Comparison of ENCODE assay signal across 18 cellular contexts in the genomic region with DNA sequence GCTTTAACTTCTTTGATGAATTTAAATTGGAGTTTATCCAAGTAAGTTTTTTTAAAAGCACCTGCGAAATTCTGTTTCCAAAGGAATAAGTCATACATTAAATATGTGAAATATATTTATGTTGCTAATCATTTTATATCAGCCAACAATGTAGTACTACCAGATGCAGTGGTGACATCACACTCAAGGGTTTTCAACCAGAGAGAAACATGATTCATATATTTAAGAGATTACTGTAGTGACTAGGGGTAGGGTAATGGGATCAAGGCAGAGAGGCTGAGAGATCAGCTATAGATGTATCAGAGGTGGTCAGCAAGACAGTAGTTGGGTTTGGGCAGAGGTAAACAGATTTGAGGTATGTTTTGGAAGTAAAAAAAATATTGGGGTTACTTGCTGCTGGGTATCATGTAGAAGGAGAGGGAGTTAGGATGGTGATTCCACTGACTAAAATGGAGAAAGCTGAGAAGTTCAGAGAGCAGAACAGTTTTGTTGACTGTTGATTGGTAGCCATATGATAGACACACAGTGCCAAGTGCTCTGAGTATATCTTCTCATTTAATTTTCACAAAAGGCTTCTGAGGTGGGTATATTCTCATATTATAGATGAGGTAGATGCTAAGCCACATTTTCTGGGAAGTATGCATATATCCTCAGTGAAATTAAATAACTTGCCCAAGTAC. TPM values are rescaled to one million over a fixed set of nuclear protein-coding genes. Genes with fewer than 3 reads are reported as not detected.
DNase-seq lines count a peak whose midpoint lies in the region; ATAC-seq and TF ChIP-seq lines count a peak whose summit lies in the region.
"Had no signal": no experiment of that assay in that cellular context is flagged by ENCODE, and none has a peak within 500 bp of the region (broad histone marks: within the 10 kb centered on the region; RNA-seq: fewer than 3 reads in every experiment).

No MANE protein-coding gene starts in this region.

- CTCF ChIA-PET in MCF 10A (lab: Yijun Ruan, JAX), result interaction anchor here (0.5 to 0.7 kb wide), 4 partner anchors 89 to 563 kb away, joined by 3 to 4 read pairs (median 3); no protein-coding TSS in a partner anchor

- TF ChIP-seq CTCF in MCF 10A (IDR thresholded peaks at IDR 0.05; ENCODE audit: unreplicated experiment) (no peak), breast epithelium (IDR thresholded peaks at IDR 0.05) (no peak), fibroblast of lung (conservative IDR thresholded peaks at IDR 0.05 in 1 of 2, IDR thresholded peaks at IDR 0.05 in 1 of 2; ENCODE audit: low read depth in 1 of 2, low read length in 2 of 2) (no peak)

- H3K36me3 ChIP-seq in breast epithelium (peaks cover 4% of the 10 kb centered on the region), fibroblast of lung (ENCODE audit: control insufficient read depth, insufficient read depth, low read length) (peaks cover 3% of the 10 kb centered on the region)

- H3K4me1 ChIP-seq in breast epithelium (no peaks in the 10 kb centered on the region), fibroblast of lung (ENCODE audit: control insufficient read depth, extremely low read depth, insufficient read depth, low read length) (peaks cover 15% of the 10 kb centered on the region)
- H3K4me1 ChIP-seq: BE2C, esophagus muscularis mucosa, right atrium auricular region had no signal

- H3K27ac Mint-ChIP-seq in MCF 10A (ENCODE audit: low read depth, unreplicated experiment), result peak overlapping the region; percentile 20
- peak overlapping the region in 1 of 2 donors; percentile 42 for H3K27ac Mint-ChIP-seq in stimulated activated naive CD8-positive, alpha-beta T cell treated with anti-CD3 and anti-CD28 coated beads, Interleukin-15, amount 100 ng/mL, for 72 hours

- H3K27ac ChIP-seq in breast epithelium (no peak overlapping the region), fibroblast of lung (ENCODE audit: insufficient read depth, low read length) (peak overlapping the region; percentile 49)
- H3K27ac ChIP-seq: esophagus muscularis mucosa, right atrium auricular region had no signal

- peak overlapping the region; percentile 15 for H3K4me2 ChIP-seq in fibroblast of lung (ENCODE audit: extremely low read depth, insufficient read depth, low read length)

- peaks cover 76% of the 10 kb centered on the region for H3K36me3 Mint-ChIP-seq in MCF 10A (ENCODE audit: insufficient read depth, unreplicated experiment)

- H3K27me3 ChIP-seq in breast epithelium, result no peaks in the 10 kb centered on the region
- H3K27me3 ChIP-seq in fibroblast of lung (ENCODE audit: control insufficient read depth, insufficient read depth, low read length), result no peaks in the 10 kb centered on the region
- H3K27me3 ChIP-seq: BE2C, esophagus muscularis mucosa, right atrium auricular region had no signal

- POLR2A ChIA-PET in MCF 10A (lab: Yijun Ruan, JAX), result interaction anchor here (0.7 kb wide), 1 partner anchor 413 kb away, joined by 5 read pairs; no protein-coding TSS in a partner anchor

- no peak for TF ChIP-seq POLR2A in breast epithelium (IDR thresholded peaks at IDR 0.05)

- no TSS peak for BruUV-seq in MCF 10A (replicated peaks; lab: Mats Ljungman, UMichigan)

- no peak overlapping the region for H2AFZ ChIP-seq in fibroblast of lung (ENCODE audit: low read length)

- H3K4me3 Mint-ChIP-seq in MCF 10A (ENCODE audit: unreplicated experiment), result no peak overlapping the region
- no peak overlapping the region for H3K4me3 Mint-ChIP-seq in stimulated activated naive CD8-positive, alpha-beta T cell treated with anti-CD3 and anti-CD28 coated beads, Interleukin-15, amount 100 ng/mL, for 72 hours
- H3K4me3 Mint-ChIP-seq: nephron had no signal

- no peaks in the 10 kb centered on the region for H3K79me2 ChIP-seq in fibroblast of lung (ENCODE audit: control insufficient read depth, insufficient read depth, low read length)

- peak; percentile 73 for ATAC-seq in SK-N-SH treated with all-trans-retinoic acid at 6 μM for 48 hours
- peak; percentile 77 for ATAC-seq in stimulated activated naive CD8-positive, alpha-beta T cell treated with anti-CD3 and anti-CD28 coated beads, Interleukin-15, amount 100 ng/mL, for 72 hours

- DNase-seq in MCF 10A (ENCODE audit: unreplicated experiment) (no peak), breast epithelium (ENCODE audit: low spot score in 2 of 2) (no peak), fibroblast of lung (ENCODE audit: low read depth in 2 of 2) (peak; percentile 39 to 75), occipital lobe (lab: John Stamatoyannopoulos, UW) (no peak), NCI-H526 (lab: John Stamatoyannopoulos, UW) (no peak), DMS 273 (lab: John Stamatoyannopoulos, UW; ENCODE audit: unreplicated experiment) (no peak)
- no peak for DNase-seq in stimulated activated naive CD8-positive, alpha-beta T cell treated with anti-CD3 and anti-CD28 coated beads, Interleukin-15, amount 100 ng/mL, for 72 hours
- DNase-seq: activated gamma-delta T cell treated with Interleukin-2 at 50 U/mL for 16 hours; BE2C; DMS79 treated with DMSO at 0.1 percent for 48 hours; NCI-H1048; NCI-H446 treated with DMSO at 0.1 percent for 48 hours; RPMI8226; stimulated activated CD4-positive, alpha-beta T cell treated with anti-CD3 and anti-CD28 coated beads, Interleukin-2, amount 100 ng/mL, for 48 hours had no signal

- H3K9ac ChIP-seq in fibroblast of lung (ENCODE audit: insufficient read depth, low read length), result no peak overlapping the region

- no peaks in the 10 kb centered on the region for H3K27me3 Mint-ChIP-seq in MCF 10A (ENCODE audit: insufficient read depth, unreplicated experiment)
- H3K27me3 Mint-ChIP-seq in stimulated activated naive CD8-positive, alpha-beta T cell treated with anti-CD3 and anti-CD28 coated beads, Interleukin-15, amount 100 ng/mL, for 72 hours, result no peaks in the 10 kb centered on the region

- no peaks in the 10 kb centered on the region for H3K9me3 Mint-ChIP-seq in MCF 10A (ENCODE audit: unreplicated experiment)
- no peaks in the 10 kb centered on the region for H3K9me3 Mint-ChIP-seq in stimulated activated naive CD8-positive, alpha-beta T cell treated with anti-CD3 and anti-CD28 coated beads, Interleukin-15, amount 100 ng/mL, for 72 hours
- H3K9me3 Mint-ChIP-seq: nephron had no signal

- peaks cover 19% of the 10 kb centered on the region for H3K4me1 Mint-ChIP-seq in MCF 10A (ENCODE audit: insufficient read depth, unreplicated experiment)
- H3K4me1 Mint-ChIP-seq in stimulated activated naive CD8-positive, alpha-beta T cell treated with anti-CD3 and anti-CD28 coated beads, Interleukin-15, amount 100 ng/mL, for 72 hours, result peaks cover 5% of the 10 kb centered on the region
- H3K4me1 Mint-ChIP-seq: nephron had no signal

- H3K9me3 ChIP-seq in breast epithelium (no peaks in the 10 kb centered on the region), fibroblast of lung (ENCODE audit: control insufficient read depth, insufficient read depth, low read depth, low read length) (no peaks in the 10 kb centered on the region)
- H3K9me3 ChIP-seq: BE2C, esophagus muscularis mucosa, right atrium auricular region had no signal

- intact Hi-C loops in MCF 10A (cut with micrococcal nuclease) (loop anchor here (10.0 kb wide), 1 partner anchor 675 kb away; no protein-coding TSS in a partner anchor), breast epithelium (cut with DNase I; ENCODE audit: low total_unique reads) (no loop called here)

- H3K4me3 ChIP-seq in breast epithelium (no peak overlapping the region), fibroblast of lung (replicated peaks in 1 of 4; ENCODE audit: control extremely low read depth in 1 of 4, insufficient read depth in 1 of 4, low read depth in 3 of 4, low read length in 4 of 4) (no peak overlapping the region)
- H3K4me3 ChIP-seq: esophagus muscularis mucosa, right atrium auricular region had no signal

- no peaks in the 10 kb centered on the region for H4K20me1 ChIP-seq in fibroblast of lung (ENCODE audit: control insufficient read depth, extremely low read depth, insufficient read depth, low read length)

TF ChIP-seq in SK-N-SH treated with all-trans-retinoic acid at 6 μM for 48 hours, 23 proteins besides CTCF, POLR2A, EP300 and RAD21:
- TF ChIP-seq ISL1 (CRISPR knock-in tag; IDR thresholded peaks at IDR 0.05), result peak; percentile 47
- no peak for TF ChIP-seq TOX (CRISPR knock-in tag; IDR thresholded peaks at IDR 0.05; ENCODE audit: borderline replicate concordance)

RNA-seq across cellular contexts. Expression of a gene that starts 39.4 kb away (rescaled TPM):
- total RNA-seq in MCF 10A (2022) (73.7 and 78.8 TPM in 2 replicates), breast epithelium (10 to 100 TPM; 48.6 to 66.9 (median 52.1) TPM), fibroblast of lung (55.8 and 59.1 TPM in 2 replicates), occipital lobe (117 TPM)
- 30.6 and 37.0 TPM in 2 replicates for polyA plus RNA-seq in fibroblast of lung
- polyA plus RNA-seq in fibroblast of lung (2012), result 17.1 and 23.1 TPM in 2 replicates
- polyA minus RNA-seq in fibroblast of lung (ENCODE audit: low replicate concordance), result 1.3 and 4.2 TPM in 2 replicates

RNA-seq across cellular contexts. Expression of a gene that starts 40.1 kb away (rescaled TPM):
- total RNA-seq in MCF 10A (2022), result 25.0 and 28.5 TPM in 2 replicates
- 10 to 100 TPM; 42.1 to 69.7 (median 48.8) TPM for total RNA-seq in breast epithelium
- 16.7 and 18.2 TPM in 2 replicates for total RNA-seq in fibroblast of lung
- polyA plus RNA-seq in fibroblast of lung, result 14.9 and 18.4 TPM in 2 replicates
- polyA plus RNA-seq in fibroblast of lung (2012), result 6.9 and 7.3 TPM in 2 replicates
- polyA minus RNA-seq in fibroblast of lung (ENCODE audit: low replicate concordance), result 0.70 and 6.2 TPM in 2 replicates
- total RNA-seq in occipital lobe, result 73.0 TPM

Comparison
In these comparisons a context has a peak if more than half of its experiments do, and no peak if none do; other contexts are left out.
1. DNase-seq: peak in fibroblast of lung (2 of 2); none in MCF 10A (single experiment), breast epithelium (0 of 2), stimulated activated naive CD8-positive, alpha-beta T cell treated with anti-CD3 and anti-CD28 coated beads, Interleukin-15, amount 100 ng/mL, for 72 hours (0 of 2), occipital lobe (single experiment), NCI-H526 (0 of 2) and DMS 273 (single experiment).